ENCODE assay signal across 17 cellular contexts in genomic region chr22:22728382-22728781, GRCh38.
A peak's percentile ranks its signal among the peaks of the same experiment; 100 is the strongest.
DNase-seq lines count a peak whose midpoint lies in the region; ATAC-seq and TF ChIP-seq lines count a peak whose summit lies in the region.
"Had no signal": no experiment of that assay in that cellular context is flagged by ENCODE, and none has a peak within 500 bp of the region (broad histone marks: within the 10 kb centered on the region; RNA-seq: fewer than 3 reads in every experiment).

No MANE protein-coding gene starts in this region.

- no peaks in the 10 kb centered on the region for H3K9me3 ChIP-seq in PC-3 (ENCODE audit: low read length)

- no peaks in the 10 kb centered on the region for H3K27me3 ChIP-seq in PC-3 (ENCODE audit: low read length)

- BruUV-seq in PC-3 (replicated peaks; lab: Mats Ljungman, UMichigan) = no TSS peak

- POLR2A ChIA-PET in PC-3 (lab: Charles Lee; ENCODE audit: unreplicated experiment) = no interaction called here

- H4K20me1 ChIP-seq in PC-3 (ENCODE audit: low read length) = no peaks in the 10 kb centered on the region

- ATAC-seq in PC-3 (no peak; the same call in 1 of the 2 replicates), HG03097 (IDR thresholded peaks at IDR 0.05; ENCODE audit: low FRiP score, unreplicated experiment) (no peak)
- peak; percentile 48 for ATAC-seq in effector memory CD8-positive, alpha-beta T cell (replicated peaks)
- ATAC-seq in stimulated activated effector memory CD8-positive, alpha-beta T cell treated with anti-CD3 and anti-CD28 coated beads, Interleukin-12 subunit alpha, Interleukin-12 subunit beta, amount 100 ng/mL, for 72 hours = peak; percentile 75

- no peaks in the 10 kb centered on the region for H3K79me2 ChIP-seq in PC-3 (ENCODE audit: low read length)

- no peaks in the 10 kb centered on the region for H3F3A ChIP-seq in PC-3 (ENCODE audit: low read length, unreplicated experiment)

- no peak overlapping the region for H3K4me2 ChIP-seq in PC-3 (ENCODE audit: low read length)

- no peaks in the 10 kb centered on the region for H3K36me3 ChIP-seq in PC-3 (ENCODE audit: low read depth, low read length)

- H3K9me2 ChIP-seq in PC-3 (replicated peaks; ENCODE audit: low read length) = no peaks in the 10 kb centered on the region

- intact Hi-C loops in PC-3 (cut with micrococcal nuclease) = no loop called here

- no peak overlapping the region for H2AFZ ChIP-seq in PC-3 (ENCODE audit: low read length)

- H3K4me3 ChIP-seq in PC-3 (ENCODE audit: low read length) = no peak overlapping the region

- H3K27ac Mint-ChIP-seq in effector memory CD8-positive, alpha-beta T cell = peak overlapping the region in 1 of 2 donors; percentile 9
- H3K27ac Mint-ChIP-seq in stimulated activated effector memory CD8-positive, alpha-beta T cell treated with anti-CD3 and anti-CD28 coated beads, Interleukin-12 subunit alpha, Interleukin-12 subunit beta, amount 100 ng/mL, for 72 hours = no peak overlapping the region

- peaks cover 31 to 52% of the 10 kb centered on the region in 2 donors for H3K4me1 Mint-ChIP-seq in effector memory CD8-positive, alpha-beta T cell (ENCODE audit: low read depth in 2 of 2)
- peaks cover 42% of the 10 kb centered on the region for H3K4me1 Mint-ChIP-seq in stimulated activated effector memory CD8-positive, alpha-beta T cell treated with anti-CD3 and anti-CD28 coated beads, Interleukin-12 subunit alpha, Interleukin-12 subunit beta, amount 100 ng/mL, for 72 hours

- peaks cover 6% of the 10 kb centered on the region for H3K4me1 ChIP-seq in PC-3 (ENCODE audit: insufficient read depth, low read length)

- H3K9me3 Mint-ChIP-seq in effector memory CD8-positive, alpha-beta T cell = no peaks in the 10 kb centered on the region
- H3K9me3 Mint-ChIP-seq in stimulated activated effector memory CD8-positive, alpha-beta T cell treated with anti-CD3 and anti-CD28 coated beads, Interleukin-12 subunit alpha, Interleukin-12 subunit beta, amount 100 ng/mL, for 72 hours = no peaks in the 10 kb centered on the region

- no peaks in the 10 kb centered on the region for H3K36me3 Mint-ChIP-seq in effector memory CD8-positive, alpha-beta T cell (ENCODE audit: insufficient read depth)
- H3K36me3 Mint-ChIP-seq in stimulated activated effector memory CD8-positive, alpha-beta T cell treated with anti-CD3 and anti-CD28 coated beads, Interleukin-12 subunit alpha, Interleukin-12 subunit beta, amount 100 ng/mL, for 72 hours = no peaks in the 10 kb centered on the region

- DNase-seq in H4 (ENCODE audit: low spot score) = peak; percentile 13
- DNase-seq in PC-3 = peak; percentile 64
- DNase-seq in effector memory CD8-positive, alpha-beta T cell = no peak
- DNase-seq in stimulated activated effector memory CD8-positive, alpha-beta T cell treated with anti-CD3 and anti-CD28 coated beads, Interleukin-12 subunit alpha, Interleukin-12 subunit beta, amount 100 ng/mL, for 72 hours (ENCODE audit: low spot score in 2 of 2) = peak in 1 of 2 donors; percentile 22
- no peak for DNase-seq in activated gamma-delta T cell treated with Interleukin-2 at 50 U/mL for 16 hours
- DNase-seq in cerebellar cortex (ENCODE audit: low spot score) = no peak
- DNase-seq: AML-193, DMS79, KG1, NCI-H1048, NCI-H1436, NCI-H2029, NCI-H524, NCI-H82, OCI-M1 had no signal

- H3K9ac ChIP-seq in PC-3 (ENCODE audit: low read length) = no peak overlapping the region

- H3K27me3 Mint-ChIP-seq in effector memory CD8-positive, alpha-beta T cell = no peaks in the 10 kb centered on the region

- TF ChIP-seq CTCF in PC-3 (conservative IDR thresholded peaks at IDR 0.05; ENCODE audit: low read depth, low read length) = no peak

- no peak overlapping the region for H3K4me3 Mint-ChIP-seq in effector memory CD8-positive, alpha-beta T cell
- H3K4me3 Mint-ChIP-seq in stimulated activated effector memory CD8-positive, alpha-beta T cell treated with anti-CD3 and anti-CD28 coated beads, Interleukin-12 subunit alpha, Interleukin-12 subunit beta, amount 100 ng/mL, for 72 hours = no peak overlapping the region

- CTCF ChIA-PET in PC-3 (lab: Charles Lee) = no interaction called here

- H3K27ac ChIP-seq in PC-3 (ENCODE audit: low read length) = peak overlapping the region; percentile 39; the same call in 1 of the 2 replicates
- H3K27ac ChIP-seq: C4-2B had no signal

Comparison
In these comparisons a context has a peak if more than half of its experiments do, and no peak if none do; other contexts are left out.
1. DNase-seq: peak in H4 (single experiment) and PC-3 (single experiment); none in effector memory CD8-positive, alpha-beta T cell (0 of 3), activated gamma-delta T cell treated with Interleukin-2 at 50 U/mL for 16 hours (single experiment) and cerebellar cortex (single experiment).
2. ATAC-seq: peak in effector memory CD8-positive, alpha-beta T cell (single experiment) and stimulated activated effector memory CD8-positive, alpha-beta T cell treated with anti-CD3 and anti-CD28 coated beads, Interleukin-12 subunit alpha, Interleukin-12 subunit beta, amount 100 ng/mL, for 72 hours (single experiment); none in PC-3 (single experiment) and HG03097 (single experiment).